14 cellular contexts compared by ENCODE assay signal in genomic region chr21:39681845-39682244, GRCh38.
DNase-seq lines count a peak whose midpoint lies in the region; ATAC-seq and TF ChIP-seq lines count a peak whose summit lies in the region.
"Had no signal": no experiment of that assay in that cellular context is flagged by ENCODE, and none has a peak within 500 bp of the region (broad histone marks: within the 10 kb centered on the region; RNA-seq: fewer than 3 reads in every experiment).

No MANE protein-coding gene starts in this region.

- H3K27me3 ChIP-seq in brain microvascular endothelial cell (replicated peaks) (no peaks in the 10 kb centered on the region), foreskin keratinocyte (no peaks in the 10 kb centered on the region), skeletal muscle satellite cell (ENCODE audit: control insufficient read depth, insufficient read depth, low read length) (no peaks in the 10 kb centered on the region)
- H3K27me3 ChIP-seq: testis had no signal

- no peak for TF ChIP-seq CTCF in brain microvascular endothelial cell (IDR thresholded peaks at IDR 0.05; ENCODE audit: low read depth, low read length, missing control alignments)
- no peak for TF ChIP-seq CTCF in foreskin keratinocyte (conservative IDR thresholded peaks at IDR 0.05)

- intact Hi-C loops in Right ventricle myocardium superior (cut with DNase I): no loop called here

- DNase-seq in H4 (ENCODE audit: low spot score) (peak; percentile 21), brain microvascular endothelial cell (peak; percentile 50), foreskin keratinocyte (peak; percentile 69 to 72), pons (ENCODE audit: low spot score) (no peak), Right ventricle myocardium superior (no peak)
- DNase-seq in central memory CD4-positive, alpha-beta T cell: no peak
- DNase-seq: DMS53; left ventricle myocardium superior; NCI-H2081 treated with DMSO at 0.1 percent for 48 hours; NCI-H526; stimulated activated CD4-positive, alpha-beta T cell treated with anti-CD3 and anti-CD28 coated beads, Interleukin-1b, Interleukin-23, amount 100 ng/mL, for 48 hours; testis had no signal

- no peaks in the 10 kb centered on the region for H3K9me3 ChIP-seq in skeletal muscle satellite cell (replicated peaks; ENCODE audit: low read length)
- H3K9me3 ChIP-seq: testis had no signal

- ATAC-seq in foreskin keratinocyte (no peak), Right ventricle myocardium superior (ENCODE audit: poor library complexity) (no peak)
- ATAC-seq: left ventricle myocardium superior, SK-N-SH treated with all-trans-retinoic acid at 6 μM for 48 hours had no signal

- in situ Hi-C loops in brain microvascular endothelial cell (cut with HindIII; ENCODE audit: low pct_ligation_motif_present, low sequenced_read_pairs): no loop called here

- H3K4me2 ChIP-seq in skeletal muscle satellite cell (ENCODE audit: low read length): peak overlapping the region; percentile 48

- peak overlapping the region; percentile 72 for H3K27ac ChIP-seq in brain microvascular endothelial cell
- H3K27ac ChIP-seq in foreskin keratinocyte: no peak overlapping the region
- H3K27ac ChIP-seq: testis had no signal

- H3K4me1 ChIP-seq in foreskin keratinocyte (no peaks in the 10 kb centered on the region), skeletal muscle satellite cell (ENCODE audit: control insufficient read depth, insufficient read depth, low read length) (peaks cover 21% of the 10 kb centered on the region)
- H3K4me1 ChIP-seq: testis had no signal

- H3K4me3 ChIP-seq in brain microvascular endothelial cell (ENCODE audit: low read depth, low read length) (no peak overlapping the region), skeletal muscle satellite cell (ENCODE audit: low read length) (no peak overlapping the region)
- H3K4me3 ChIP-seq: testis had no signal

- H3K36me3 ChIP-seq in brain microvascular endothelial cell (replicated peaks) (no peaks in the 10 kb centered on the region), skeletal muscle satellite cell (ENCODE audit: insufficient read depth, low read length) (no peaks in the 10 kb centered on the region)

- H3K9ac ChIP-seq in skeletal muscle satellite cell (ENCODE audit: low read depth, low read length): peak overlapping the region; percentile 72

Comparison
In these comparisons a context has a peak if more than half of its experiments do, and no peak if none do; other contexts are left out.
1. DNase-seq: peak in H4 (single experiment), brain microvascular endothelial cell (single experiment) and foreskin keratinocyte (2 of 2); none in pons (single experiment), central memory CD4-positive, alpha-beta T cell (single experiment) and Right ventricle myocardium superior (single experiment).